ENCODE assay signal across 9 cellular contexts in the genomic region with DNA sequence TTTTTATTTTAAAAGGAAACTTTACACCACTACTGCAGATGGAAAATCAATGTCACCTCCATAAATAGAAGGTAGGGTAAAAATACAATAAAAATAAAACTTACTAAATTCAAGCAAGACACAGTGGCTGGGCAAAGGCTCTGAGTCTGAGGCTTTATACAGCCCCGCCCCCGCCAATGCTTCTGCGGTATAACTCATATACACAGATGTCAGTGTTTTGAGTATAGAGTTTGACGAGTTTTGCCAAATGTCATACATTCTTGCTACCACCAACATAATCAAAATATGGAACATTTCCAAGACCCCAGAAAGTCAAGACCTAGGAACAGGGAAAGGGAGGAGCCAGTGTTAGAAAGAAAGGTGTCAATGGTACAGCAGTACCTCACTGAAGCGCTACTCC. TPM values are rescaled to one million over a fixed set of nuclear protein-coding genes. Genes with fewer than 3 reads are reported as not detected.
DNase-seq lines count a peak whose midpoint lies in the region; ATAC-seq and TF ChIP-seq lines count a peak whose summit lies in the region.
"Had no signal": no experiment of that assay in that cellular context is flagged by ENCODE, and none has a peak within 500 bp of the region (broad histone marks: within the 10 kb centered on the region; RNA-seq: fewer than 3 reads in every experiment).

No MANE protein-coding gene starts in this region.

- TF ChIP-seq CTCF in spleen (IDR thresholded peaks at IDR 0.05 in 8 of 11, conservative IDR thresholded peaks at IDR 0.05 in 3 of 11): no peak
- no peak for TF ChIP-seq CTCF in heart left ventricle (IDR thresholded peaks at IDR 0.05)

- H3K27me3 ChIP-seq in BLaER1 treated with 17β-estradiol and CSF1 and Interleukin-3, amounts not matched to agents 10 nM and 100 nM: no peaks in the 10 kb centered on the region
- H3K27me3 ChIP-seq in spleen (replicated peaks in 1 of 7) (no peaks in the 10 kb centered on the region), heart left ventricle (no peaks in the 10 kb centered on the region)

- H3K4me2 ChIP-seq in BLaER1 treated with 17β-estradiol and CSF1 and Interleukin-3, amounts not matched to agents 10 nM and 100 nM: peak overlapping the region; percentile 41 to 87 (median 59); a peak in 21 of 22 replicates

- peaks cover 85 to 100% (median 93%) of the 10 kb centered on the region in 10 experiments for H3K4me1 ChIP-seq in BLaER1 treated with 17β-estradiol and CSF1 and Interleukin-3, amounts not matched to agents 10 nM and 100 nM
- peaks cover 47 to 100% (median 91%) of the 10 kb centered on the region in 6 donors for H3K4me1 ChIP-seq in spleen
- H3K4me1 ChIP-seq in heart left ventricle: peaks cover 0 to 88% (median 31%) of the 10 kb centered on the region in 12 donors

- 64 to 72% (median 66%) methylated on average over 5 of the region's 5 CpGs for WGBS in spleen, 5 donors
- 90 to 95% (median 92%) methylated on average over 5 of the region's 5 CpGs for WGBS in heart left ventricle, 4 donors

- H3K9ac ChIP-seq in BLaER1 treated with 17β-estradiol and CSF1 and Interleukin-3, amounts not matched to agents 10 nM and 100 nM: peak overlapping the region in 4 of 11 experiments; percentile 4 to 39 (median 35); a peak in 1 of 22 replicates

- 0 out of 22 replicates have a peak, but pooled peaks cover 0 to 4% (median 0%) of the 10 kb centered on the region in 11 experiments for H3K36me3 ChIP-seq in BLaER1 treated with 17β-estradiol and CSF1 and Interleukin-3, amounts not matched to agents 10 nM and 100 nM
- H3K36me3 ChIP-seq in spleen: peaks cover 0 to 10% (median 0%) of the 10 kb centered on the region in 6 donors
- no peaks in the 10 kb centered on the region for H3K36me3 ChIP-seq in heart left ventricle

- H3K9me3 ChIP-seq in BLaER1 treated with 17β-estradiol and CSF1 and Interleukin-3, amounts not matched to agents 10 nM and 100 nM (replicated peaks in 1 of 11): no peaks in the 10 kb centered on the region
- H3K9me3 ChIP-seq in spleen (no peaks in the 10 kb centered on the region), heart left ventricle (no peaks in the 10 kb centered on the region)

- intact Hi-C loops in spleen (cut with DNase I; ENCODE audit: low total_unique reads) (loop anchor here (10.0 kb wide), 1 partner anchor 125 kb away; no protein-coding TSS in a partner anchor), heart left ventricle (cut with DNase I) (loop anchor here in 2 of 10 donors (5.0 to 10.0 kb wide), 2 partner anchors 72 to 75 kb away; no protein-coding TSS in a partner anchor)

- DNase-seq in T-helper 1 cell (peak in 3 of 5 donors; percentile 52 to 63 (median 55)), spleen (peak; percentile 83), SHP77 (lab: John Stamatoyannopoulos, UW) (no peak), heart left ventricle (no peak)
- DNase-seq in activated effector memory CD4-positive, alpha-beta T cell treated with Interleukin-2 at 50 U/mL for 16 hours: peak; percentile 32
- DNase-seq: NCI-H446 treated with DMSO at 0.1 percent for 48 hours had no signal

- peak overlapping the region in 4 of 11 experiments; percentile 25 to 47 (median 40); a peak in 3 of 22 replicates for H3K27ac ChIP-seq in BLaER1 treated with 17β-estradiol and CSF1 and Interleukin-3, amounts not matched to agents 10 nM and 100 nM
- H3K27ac ChIP-seq in spleen: peak overlapping the region in 6 of 8 donors; percentile 16 to 76 (median 45)
- peak overlapping the region in 1 of 12 donors; percentile 37 for H3K27ac ChIP-seq in heart left ventricle

- no peak for ATAC-seq in HG02588 (IDR thresholded peaks at IDR 0.05; ENCODE audit: unreplicated experiment)
- ATAC-seq in GM19455 (IDR thresholded peaks at IDR 0.05; ENCODE audit: unreplicated experiment): no peak
- no peak for ATAC-seq in heart left ventricle

- H4K20me1 ChIP-seq in BLaER1 treated with 17β-estradiol and CSF1 and Interleukin-3, amounts not matched to agents 10 nM and 100 nM: peaks cover 0 to 28% (median 0%) of the 10 kb centered on the region in 11 experiments; a peak in 2 of 22 replicates

- TF ChIP-seq POLR2A in spleen (IDR thresholded peaks at IDR 0.05) (no peak), heart left ventricle (IDR thresholded peaks at IDR 0.05) (no peak)

- H3K4me3 ChIP-seq in BLaER1 treated with 17β-estradiol and CSF1 and Interleukin-3, amounts not matched to agents 10 nM and 100 nM: no peak overlapping the region
- H3K4me3 ChIP-seq in spleen (no peak overlapping the region), heart left ventricle (no peak overlapping the region)

RNA-seq across cellular contexts. Expression of a gene that starts 12.8 kb away (rescaled TPM):
- total RNA-seq in spleen (10 to 100 TPM; 28.0 to 42.9 (median 38.7) TPM), heart left ventricle (1 to 10 TPM in 8 of 9 donors, under 1 TPM in 1; 0.83 to 7.6 (median 3.8) TPM)
- polyA plus RNA-seq in spleen (1 to 10 TPM; 6.5 to 9.1 (median 6.8) TPM), heart left ventricle (1 to 10 TPM in 1 of 2 donors, under 1 TPM in 1; 0.76 to 1.7 TPM)

Comparison
In these comparisons a context has a peak if more than half of its experiments do, and no peak if none do; other contexts are left out.
1. DNase-seq: peak in T-helper 1 cell (3 of 5), activated effector memory CD4-positive, alpha-beta T cell treated with Interleukin-2 at 50 U/mL for 16 hours (single experiment) and spleen (single experiment); none in SHP77 (0 of 2) and heart left ventricle (0 of 5).